8 cellular contexts compared by ENCODE assay signal in the genomic region with DNA sequence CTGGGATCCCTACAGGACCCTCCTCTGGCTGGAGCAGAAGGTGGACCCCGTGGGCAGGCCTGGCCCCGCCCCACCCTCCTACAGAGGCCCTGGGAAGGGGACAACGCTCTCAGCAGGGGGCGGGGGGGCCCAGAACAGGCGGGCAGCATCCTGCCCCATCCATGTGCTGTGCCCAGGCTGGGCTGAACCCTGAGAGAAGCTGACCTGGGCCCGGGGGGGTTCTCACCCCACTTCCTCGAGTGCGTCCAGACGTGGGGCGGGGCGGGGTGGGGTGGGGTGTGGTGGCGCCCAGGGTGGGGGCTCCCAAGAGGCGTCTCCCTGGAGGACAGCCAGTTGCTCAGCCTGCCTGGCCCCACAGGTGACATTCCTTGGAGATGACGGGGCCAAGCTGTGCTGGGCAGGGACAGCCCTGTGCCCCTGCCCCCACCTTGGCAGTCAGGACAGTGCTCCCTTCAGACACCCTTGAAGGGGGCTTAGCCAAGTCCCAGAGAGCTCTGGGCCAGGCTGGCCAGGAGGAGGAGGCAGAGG. TPM values are rescaled to one million over a fixed set of nuclear protein-coding genes. Genes with fewer than 3 reads are reported as not detected.
A peak's percentile ranks its signal among the peaks of the same experiment; 100 is the strongest.
DNase-seq lines count a peak whose midpoint lies in the region; ATAC-seq and TF ChIP-seq lines count a peak whose summit lies in the region.

No MANE protein-coding gene starts in this region.

- POLR2A ChIA-PET in SK-N-SH (lab: Yijun Ruan, JAX), result interaction anchor here (0.7 to 4.8 kb wide), 10 partner anchors 9 to 90 kb away, joined by 3 to 38 read pairs (median 8); partner anchors contain the start of genes UNK and WBP2

- peak overlapping the region in 1 of 2 experiments; percentile 17; a peak in 1 of 4 replicates for H3K4me3 ChIP-seq in SK-N-SH (ENCODE audit: low read depth in 2 of 2, low read length in 1 of 2)
- H3K4me3 ChIP-seq in cardiac muscle cell, result no peak overlapping the region
- peak overlapping the region; percentile 35 to 80 (median 58) for H3K4me3 ChIP-seq in spleen

- no peak for TF ChIP-seq EP300 in SK-N-SH (IDR thresholded peaks at IDR 0.05; ENCODE audit: borderline replicate concordance in 1 of 2, low read depth in 1 of 2, low read length in 1 of 2)

- no peak for TF ChIP-seq CTCF in SK-N-SH (IDR thresholded peaks at IDR 0.05)
- TF ChIP-seq CTCF in cardiac muscle cell (IDR thresholded peaks at IDR 0.05; ENCODE audit: low read depth, low read length), result no peak
- no peak for TF ChIP-seq CTCF in spleen (IDR thresholded peaks at IDR 0.05 in 8 of 11, conservative IDR thresholded peaks at IDR 0.05 in 3 of 11)

- H3K4me2 ChIP-seq in SK-N-SH, result no peak overlapping the region

- no peaks in the 10 kb centered on the region for H3K27me3 Mint-ChIP-seq in activated naive CD4-positive, alpha-beta T cell treated with anti-CD3 and anti-CD28 coated beads, Interleukin-2, amount 10 ng/mL, durations not matched to agents 7 days and 5 days

- H3K4me1 Mint-ChIP-seq in activated naive CD4-positive, alpha-beta T cell treated with anti-CD3 and anti-CD28 coated beads, Interleukin-2, amount 10 ng/mL, durations not matched to agents 7 days and 5 days, result peaks cover 31% of the 10 kb centered on the region

- CTCF ChIA-PET in activated naive CD4-positive, alpha-beta T cell treated with anti-CD3 and anti-CD28 coated beads, Interleukin-2, amount 10 ng/mL, durations not matched to agents 7 days and 5 days (lab: Charles Lee), result interaction anchor here (1.1 to 8.0 kb wide), 9 partner anchors 10 to 91 kb away, joined by 3 to 74 read pairs (median 6); partner anchors contain the start of genes GALK1 and WBP2
- CTCF ChIA-PET in SK-N-SH (lab: Yijun Ruan, JAX), result interaction anchor here (0.6 to 16.1 kb wide), 25 partner anchors 11 to 205 kb away, joined by 3 to 326 read pairs (median 5); partner anchors contain the start of genes GALK1, TRIM47, UNK and WBP2

- no peak overlapping the region for H3K9ac ChIP-seq in SK-N-SH

- peak overlapping the region in 1 of 2 experiments; percentile 93; a peak in 2 of 4 replicates for H3K27ac ChIP-seq in SK-N-SH (ENCODE audit: low read depth in 2 of 2, low read length in 1 of 2)
- H3K27ac ChIP-seq in cardiac muscle cell, result peak overlapping the region; percentile 59
- H3K27ac ChIP-seq in spleen, result peak overlapping the region; percentile 57 to 98 (median 96)

- DNase-seq in activated naive CD4-positive, alpha-beta T cell treated with anti-CD3 and anti-CD28 coated beads, Interleukin-2, amount 10 ng/mL, durations not matched to agents 7 days and 5 days, result peak; percentile 57
- no peak for DNase-seq in activated naive CD4-positive, alpha-beta T cell treated with Interleukin-2 at 50 U/mL for 16 hours
- DNase-seq in SK-N-SH (peak; percentile 83), cardiac muscle cell (ENCODE audit: low read depth in 1 of 2, low spot score in 1 of 2) (no peak), spleen (peak; percentile 91), NCI-H1105 treated with DMSO at 0.1 percent for 48 hours (lab: John Stamatoyannopoulos, UW) (no peak)
- DNase-seq in effector CD4-positive, alpha-beta T cell, result no peak

- no peak overlapping the region for H2AFZ ChIP-seq in SK-N-SH (ENCODE audit: low read depth)

- H4K20me1 ChIP-seq in SK-N-SH (ENCODE audit: insufficient read depth), result no peaks in the 10 kb centered on the region

- no peak for TF ChIP-seq POLR2A in spleen (IDR thresholded peaks at IDR 0.05)

- no peaks in the 10 kb centered on the region for H3K9me3 Mint-ChIP-seq in activated naive CD4-positive, alpha-beta T cell treated with anti-CD3 and anti-CD28 coated beads, Interleukin-2, amount 10 ng/mL, durations not matched to agents 7 days and 5 days

- no peak for TF ChIP-seq RAD21 in SK-N-SH (IDR thresholded peaks at IDR 0.05; ENCODE audit: low read length)

- no peaks in the 10 kb centered on the region for H3K27me3 ChIP-seq in SK-N-SH (ENCODE audit: insufficient read depth)
- no peaks in the 10 kb centered on the region for H3K27me3 ChIP-seq in cardiac muscle cell
- no peaks in the 10 kb centered on the region for H3K27me3 ChIP-seq in spleen (replicated peaks in 1 of 7)

- ATAC-seq in HG03108 (IDR thresholded peaks at IDR 0.05; ENCODE audit: unreplicated experiment), result no peak

- peak overlapping the region; percentile 97 for H3K27ac Mint-ChIP-seq in activated naive CD4-positive, alpha-beta T cell treated with anti-CD3 and anti-CD28 coated beads, Interleukin-2, amount 10 ng/mL, durations not matched to agents 7 days and 5 days

- intact Hi-C loops in spleen (cut with DNase I; ENCODE audit: low total_unique reads), result loop anchor here (5.0 kb wide), 1 partner anchor 67 kb away; a partner anchor contains a TSS

- no peaks in the 10 kb centered on the region for H3K9me2 ChIP-seq in SK-N-SH

- 65% methylated on average over 11 of the region's 14 CpGs for WGBS in SK-N-SH (ENCODE audit: low lambda C conversion rate)
- 3 to 27% (median 9%) methylated on average over 3 to 14 of the region's 14 CpGs for WGBS in spleen, 5 donors

- no peaks in the 10 kb centered on the region for H3K79me2 ChIP-seq in SK-N-SH (ENCODE audit: insufficient read depth)

- H3F3A ChIP-seq in SK-N-SH (replicated peaks; ENCODE audit: insufficient read depth), result no peaks in the 10 kb centered on the region

- H3K36me3 Mint-ChIP-seq in activated naive CD4-positive, alpha-beta T cell treated with anti-CD3 and anti-CD28 coated beads, Interleukin-2, amount 10 ng/mL, durations not matched to agents 7 days and 5 days, result peaks cover 45% of the 10 kb centered on the region

- peak overlapping the region; percentile 96 for H3K4me3 Mint-ChIP-seq in activated naive CD4-positive, alpha-beta T cell treated with anti-CD3 and anti-CD28 coated beads, Interleukin-2, amount 10 ng/mL, durations not matched to agents 7 days and 5 days

- peaks cover 10 to 40% of the 10 kb centered on the region in 2 experiments for H3K36me3 ChIP-seq in SK-N-SH (replicated peaks in 1 of 2; ENCODE audit: control insufficient read depth in 1 of 2, insufficient read depth in 2 of 2, low read length in 1 of 2)
- H3K36me3 ChIP-seq in cardiac muscle cell, result peaks cover 11% of the 10 kb centered on the region
- H3K36me3 ChIP-seq in spleen, result peaks cover 2 to 76% (median 57%) of the 10 kb centered on the region in 6 donors

- peaks cover 4 to 34% of the 10 kb centered on the region in 2 experiments; a peak in 3 of 4 replicates for H3K4me1 ChIP-seq in SK-N-SH (ENCODE audit: control insufficient read depth in 1 of 2, insufficient read depth in 2 of 2, low read depth in 1 of 2, low read length in 1 of 2)
- H3K4me1 ChIP-seq in cardiac muscle cell (ENCODE audit: low read depth), result peaks cover 23% of the 10 kb centered on the region
- H3K4me1 ChIP-seq in spleen, result peaks cover 53 to 100% (median 83%) of the 10 kb centered on the region in 6 donors

- H3K9me3 ChIP-seq in SK-N-SH (no peaks in the 10 kb centered on the region), cardiac muscle cell (ENCODE audit: low read depth) (no peaks in the 10 kb centered on the region), spleen (no peaks in the 10 kb centered on the region)

TF ChIP-seq in SK-N-SH, 30 proteins besides CTCF, POLR2A, EP300 and RAD21 (continues in another document):
- TF ChIP-seq MAX (IDR thresholded peaks at IDR 0.05; ENCODE audit: low read depth), result no peak
- TF ChIP-seq IRF3 (IDR thresholded peaks at IDR 0.05; ENCODE audit: low read depth, low read length), result no peak
- no peak for TF ChIP-seq FOXJ3 (CRISPR knock-in tag; IDR thresholded peaks at IDR 0.05)

RNA-seq across cellular contexts. Expression of gene UNC13D, which starts 0.4 kb away (rescaled TPM):
- polyA plus RNA-seq in SK-N-SH (2012; rRNA removed) (0.99 and 1.3 TPM in 2 replicates), cardiac muscle cell (10.8 and 24.6 TPM in 2 replicates), spleen (10 to 100 TPM; 36.4 to 86.1 (median 53.0) TPM)
- polyA plus RNA-seq in SK-N-SH (2012; cell fraction: cytosol; rRNA removed), result 0.41 and 1.2 TPM in 2 replicates
- polyA plus RNA-seq in SK-N-SH (2012; cell fraction: nucleus; rRNA removed), result 6.5 and 8.9 TPM in 2 replicates
- total RNA-seq in cardiac muscle cell (4.6 and 14.8 TPM in 2 replicates), spleen (100 to 1,000 TPM in 6 of 7 donors, 10 to 100 TPM in 1; 87.1 to 187 (median 129) TPM)

RNA-seq across cellular contexts. Expression of gene WBP2, which starts 10.5 kb away (rescaled TPM):
- polyA plus RNA-seq in SK-N-SH (2012; rRNA removed), result 49.7 and 55.8 TPM in 2 replicates
- 31.9 and 42.5 TPM in 2 replicates for polyA plus RNA-seq in SK-N-SH (2012; cell fraction: cytosol; rRNA removed)
- polyA plus RNA-seq in SK-N-SH (2012; cell fraction: nucleus; rRNA removed), result 63.2 and 67.1 TPM in 2 replicates
- 61.3 and 75.6 TPM in 2 replicates for total RNA-seq in cardiac muscle cell
- 160 and 161 TPM in 2 replicates for polyA plus RNA-seq in cardiac muscle cell
- total RNA-seq in spleen, result 100 to 1,000 TPM in 4 of 7 donors, 10 to 100 TPM in 3; 46.7 to 144 (median 125) TPM
- polyA plus RNA-seq in spleen, result 100 to 1,000 TPM in 1 of 3 donors, 10 to 100 TPM in 2; 70.2 to 104 (median 74.1) TPM

RNA-seq across cellular contexts. Expression of gene TRIM47, which starts 33.8 kb away (rescaled TPM):
- polyA plus RNA-seq in SK-N-SH (2012; rRNA removed), result 3.1 and 5.1 TPM in 2 replicates
- 1.9 and 2.7 TPM in 2 replicates for polyA plus RNA-seq in SK-N-SH (2012; cell fraction: cytosol; rRNA removed)
- 6.9 and 7.6 TPM in 2 replicates for polyA plus RNA-seq in SK-N-SH (2012; cell fraction: nucleus; rRNA removed)
- 1.3 and 4.6 TPM in 2 replicates for total RNA-seq in cardiac muscle cell
- polyA plus RNA-seq in cardiac muscle cell, result 2.2 and 2.9 TPM in 2 replicates
- total RNA-seq in spleen, result 10 to 100 TPM; 30.8 to 73.8 (median 38.5) TPM
- 10 to 100 TPM; 28.1 to 42.0 (median 28.4) TPM for polyA plus RNA-seq in spleen

RNA-seq across cellular contexts. Expression of gene TRIM65, which starts 52.2 kb away (rescaled TPM):
- polyA plus RNA-seq in SK-N-SH (2012; rRNA removed), result 13.1 and 18.1 TPM in 2 replicates
- polyA plus RNA-seq in SK-N-SH (2012; cell fraction: cytosol; rRNA removed), result 7.7 and 11.7 TPM in 2 replicates
- polyA plus RNA-seq in SK-N-SH (2012; cell fraction: nucleus; rRNA removed), result 21.5 and 24.6 TPM in 2 replicates
- 20.2 and 31.5 TPM in 2 replicates for total RNA-seq in cardiac muscle cell
- polyA plus RNA-seq in cardiac muscle cell, result 14.6 and 16.8 TPM in 2 replicates
- 10 to 100 TPM; 20.0 to 26.5 (median 23.5) TPM for total RNA-seq in spleen
- 10 to 100 TPM in 2 of 3 donors, 1 to 10 TPM in 1; 9.0 to 28.2 (median 11.6) TPM for polyA plus RNA-seq in spleen

RNA-seq across cellular contexts. Expression of gene UNK, which starts 60.0 kb away (rescaled TPM):
- polyA plus RNA-seq in SK-N-SH (2012; rRNA removed) (19.9 and 24.8 TPM in 2 replicates), cardiac muscle cell (20.5 and 35.9 TPM in 2 replicates), spleen (10 to 100 TPM; 19.0 to 41.9 (median 25.8) TPM)
- 22.1 and 26.9 TPM in 2 replicates for polyA plus RNA-seq in SK-N-SH (2012; cell fraction: cytosol; rRNA removed)
- 54.0 and 54.3 TPM in 2 replicates for polyA plus RNA-seq in SK-N-SH (2012; cell fraction: nucleus; rRNA removed)
- total RNA-seq in cardiac muscle cell (34.2 and 37.8 TPM in 2 replicates), spleen (10 to 100 TPM; 35.4 to 53.8 (median 48.6) TPM)

Comparison
In these comparisons a context has a peak if more than half of its experiments do, and no peak if none do; other contexts are left out.
1. DNase-seq: peak in activated naive CD4-positive, alpha-beta T cell treated with anti-CD3 and anti-CD28 coated beads, Interleukin-2, amount 10 ng/mL, durations not matched to agents 7 days and 5 days (single experiment), SK-N-SH (single experiment) and spleen (single experiment); none in activated naive CD4-positive, alpha-beta T cell treated with Interleukin-2 at 50 U/mL for 16 hours (single experiment), cardiac muscle cell (0 of 2), NCI-H1105 treated with DMSO at 0.1 percent for 48 hours (single experiment) and effector CD4-positive, alpha-beta T cell (single experiment).